ENCODE assay signal across 25 cellular contexts in the genomic region with DNA sequence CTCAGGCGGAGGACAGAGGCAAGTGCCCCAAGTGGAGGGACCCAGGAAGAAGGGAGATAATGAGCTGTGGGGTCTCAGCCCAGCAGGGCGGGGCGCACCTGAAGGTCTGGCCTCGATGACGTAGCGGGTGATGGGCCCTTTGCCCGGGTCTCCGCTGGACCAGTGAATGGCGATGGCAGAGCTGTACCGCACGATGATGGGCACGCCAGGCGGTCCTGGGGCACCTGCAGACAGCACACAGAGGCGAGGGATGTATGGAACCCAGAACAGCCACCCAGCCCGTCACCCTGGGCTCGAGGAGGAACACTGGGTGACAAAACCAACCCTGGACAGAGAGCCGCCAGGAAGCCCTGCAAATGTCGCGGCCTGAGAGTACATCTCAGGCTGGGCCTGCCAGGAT. TPM values are rescaled to one million over a fixed set of nuclear protein-coding genes. Genes with fewer than 3 reads are reported as not detected.
A peak's percentile ranks its signal among the peaks of the same experiment; 100 is the strongest.
DNase-seq lines count a peak whose midpoint lies in the region; ATAC-seq, FAIRE-seq and TF ChIP-seq lines count a peak whose summit lies in the region.
"Had no signal": no experiment of that assay in that cellular context is flagged by ENCODE, and none has a peak within 500 bp of the region (broad histone marks: within the 10 kb centered on the region; RNA-seq: fewer than 3 reads in every experiment).

No MANE protein-coding gene starts in this region.

- POLR2A ChIA-PET in HepG2 (lab: Yijun Ruan, JAX), result no interaction called here

- H3K27ac ChIP-seq in HepG2 (ENCODE audit: extremely low read length, insufficient read depth, low read length) (no peak overlapping the region), right lobe of liver (no peak overlapping the region), kidney (ENCODE audit: low read depth in 2 of 2, low read length in 2 of 2) (no peak overlapping the region), sigmoid colon (peak overlapping the region in 3 of 4 donors; percentile 86 to 87 (median 87))
- H3K27ac ChIP-seq: A549; BLaER1 treated with 17β-estradiol and CSF1 and Interleukin-3, amounts not matched to agents 10 nM and 100 nM; GM23248; SJSA1 had no signal

- H3K4me1 ChIP-seq in HepG2 (ENCODE audit: insufficient read depth, low read length) (peaks cover 36% of the 10 kb centered on the region), right lobe of liver (no peaks in the 10 kb centered on the region), kidney (ENCODE audit: control insufficient read depth in 1 of 2, insufficient read depth in 1 of 2, low read depth in 1 of 2, low read length in 2 of 2) (no peaks in the 10 kb centered on the region), sigmoid colon (peaks cover 0 to 55% (median 48%) of the 10 kb centered on the region in 4 donors)

- in situ Hi-C loops in HepG2 (cut with HindIII; ENCODE audit: extremely low pct_ligation_motif_present, low pct_unique_long_range_greater_than_20kb), result no loop called here

- no peak for TF ChIP-seq POLR2A in HepG2 (IDR thresholded peaks at IDR 0.05; ENCODE audit: insufficient read depth in 1 of 2, low read depth in 2 of 2, low read length in 2 of 2)
- TF ChIP-seq POLR2A in right lobe of liver (IDR thresholded peaks at IDR 0.05), result no peak
- no peak for TF ChIP-seq POLR2A in sigmoid colon (IDR thresholded peaks at IDR 0.05)

- no peaks in the 10 kb centered on the region for H3K9me3 ChIP-seq in HepG2 (ENCODE audit: low read length)
- H3K9me3 ChIP-seq in right lobe of liver, result no peaks in the 10 kb centered on the region
- no peaks in the 10 kb centered on the region for H3K9me3 ChIP-seq in kidney (ENCODE audit: control insufficient read depth in 1 of 2, low read length in 2 of 2)
- no peaks in the 10 kb centered on the region for H3K9me3 ChIP-seq in sigmoid colon
- H3K9me3 ChIP-seq: A549; BLaER1 treated with 17β-estradiol and CSF1 and Interleukin-3, amounts not matched to agents 10 nM and 100 nM; HAP-1; SJSA1 had no signal

- H3K36me3 ChIP-seq in HepG2 (replicated peaks in 1 of 2; ENCODE audit: control insufficient read depth in 1 of 2, insufficient read depth in 2 of 2, low read length in 2 of 2), result no peaks in the 10 kb centered on the region
- H3K36me3 ChIP-seq in right lobe of liver, result no peaks in the 10 kb centered on the region
- no peaks in the 10 kb centered on the region for H3K36me3 ChIP-seq in kidney (ENCODE audit: control insufficient read depth in 1 of 2, insufficient read depth in 2 of 2, low read length in 2 of 2)
- H3K36me3 ChIP-seq in sigmoid colon, result no peaks in the 10 kb centered on the region
- H3K36me3 ChIP-seq: HAP-1, SJSA1 had no signal

- FAIRE-seq in HepG2 (lab: Jason Lieb, UNC) (no peak), kidney (lab: Jason Lieb, UNC) (no peak)
- FAIRE-seq: A549, D721Med had no signal

- 75% methylated on average over 14 of the region's 19 CpGs for WGBS in HepG2 (ENCODE audit: low lambda C conversion rate)
- WGBS in right lobe of liver (ENCODE audit: insufficient coverage, low coverage, low lambda C conversion rate, missing lambda C conversion rate), result no CpG with 5 or more reads among the region's 19 CpGs
- WGBS in sigmoid colon, 2 donors, result 92 to 95% methylated on average over 19 of the region's 19 CpGs

- H3K4me2 ChIP-seq in HepG2 (ENCODE audit: low read depth, low read length), result no peak overlapping the region
- H3K4me2 ChIP-seq: A549; BLaER1 treated with 17β-estradiol and CSF1 and Interleukin-3, amounts not matched to agents 10 nM and 100 nM had no signal

- DNase-seq in HepG2 (ENCODE audit: low spot score) (no peak), right lobe of liver (no peak), kidney (peak; percentile 71), sigmoid colon (no peak), NCI-H510A treated with DMSO at 0.1 percent for 48 hours (lab: John Stamatoyannopoulos, UW) (no peak)
- DNase-seq: AML-193; CD4-positive, alpha-beta T cell; DMS53; GM23248; HFFc6; KBM-7; NCI-H1105 treated with DMSO at 0.1 percent for 48 hours; NCI-H2029; NCI-H446; NCI-H526; NCI-H82; NK-92 treated with Interleukin-12 subunit alpha and Interleukin-12 subunit beta, amount 100 ng/mL, for 24 hours; PC-3 had no signal

- TF ChIP-seq CTCF in HepG2 (CRISPR knock-in tag; IDR thresholded peaks at IDR 0.05) (no peak), right lobe of liver (IDR thresholded peaks at IDR 0.05) (no peak), kidney (IDR thresholded peaks at IDR 0.05; ENCODE audit: borderline replicate concordance, extremely low read depth, insufficient read depth) (no peak), sigmoid colon (IDR thresholded peaks at IDR 0.05) (no peak)

- H4K20me1 ChIP-seq in HepG2 (ENCODE audit: insufficient read depth, low read length), result no peaks in the 10 kb centered on the region

- no peak for ATAC-seq in HepG2
- no peak for ATAC-seq in right lobe of liver
- no peak for ATAC-seq in GM18498 (IDR thresholded peaks at IDR 0.05; ENCODE audit: unreplicated experiment)
- no peak for ATAC-seq in SK-N-SH treated with all-trans-retinoic acid at 6 μM for 48 hours
- ATAC-seq: A549, PC-3 had no signal

- no peaks in the 10 kb centered on the region for H3K79me2 ChIP-seq in HepG2 (ENCODE audit: insufficient read depth, low read length)

- no TSS peak for BruUV-seq in HepG2 (replicated peaks; lab: Mats Ljungman, UMichigan)

- CTCF ChIA-PET in HepG2 (lab: Yijun Ruan, JAX; ENCODE audit: low intra/inter-chr PET ratio, low total read pairs), result no interaction called here

- H3K9ac ChIP-seq in HepG2 (ENCODE audit: insufficient read depth, low read depth, low read length) (no peak overlapping the region), kidney (ENCODE audit: low read length in 2 of 2) (no peak overlapping the region)
- H3K9ac ChIP-seq: BLaER1 treated with 17β-estradiol and CSF1 and Interleukin-3, amounts not matched to agents 10 nM and 100 nM; GM23248 had no signal

- no peak overlapping the region for H2AFZ ChIP-seq in HepG2 (ENCODE audit: low read length)
- H2AFZ ChIP-seq: GM23248 had no signal

- intact Hi-C loops in HepG2 (cut with micrococcal nuclease; ENCODE audit: unreplicated experiment), result no loop called here
- intact Hi-C loops in right lobe of liver (cut with DNase I), result no loop called here
- intact Hi-C loops in kidney (cut with DNase I), result no loop called here
- intact Hi-C loops in sigmoid colon (cut with DNase I), result loop anchor here (2.0 kb wide), 1 partner anchor 45 kb away; a partner anchor contains a TSS

- H3K4me3 ChIP-seq in HepG2 (replicated peaks in 1 of 3; ENCODE audit: insufficient read depth in 1 of 3, low read depth in 2 of 3, low read length in 3 of 3), result no peak overlapping the region
- H3K4me3 ChIP-seq in right lobe of liver, result no peak overlapping the region
- no peak overlapping the region for H3K4me3 ChIP-seq in kidney (ENCODE audit: low read length in 2 of 2)
- H3K4me3 ChIP-seq in sigmoid colon, result no peak overlapping the region
- H3K4me3 ChIP-seq: A549; BLaER1 treated with 17β-estradiol and CSF1 and Interleukin-3, amounts not matched to agents 10 nM and 100 nM; GM23248; HAP-1; SJSA1 had no signal

- TF ChIP-seq RAD21 in HepG2 (CRISPR knock-in tag; IDR thresholded peaks at IDR 0.05), result no peak

- no peak for TF ChIP-seq EP300 in HepG2 (IDR thresholded peaks at IDR 0.05; ENCODE audit: low read depth in 2 of 2, low read length in 2 of 2)
- no peak for TF ChIP-seq EP300 in HepG2 (CRISPR knock-in tag; IDR thresholded peaks at IDR 0.05; ENCODE audit: borderline replicate concordance)
- no peak for TF ChIP-seq EP300 in sigmoid colon (IDR thresholded peaks at IDR 0.05)

- H3K27me3 ChIP-seq in HepG2 (ENCODE audit: control insufficient read depth in 1 of 2, insufficient read depth in 2 of 2, low read length in 2 of 2) (peaks cover 31 to 79% of the 10 kb centered on the region in 2 experiments), right lobe of liver (no peaks in the 10 kb centered on the region), sigmoid colon (no peaks in the 10 kb centered on the region)
- H3K27me3 ChIP-seq: BLaER1 treated with 17β-estradiol and CSF1 and Interleukin-3, amounts not matched to agents 10 nM and 100 nM; SJSA1 had no signal

TF ChIP-seq in HepG2, 621 proteins besides CTCF, POLR2A, EP300 and RAD21 (continues in another document):
- TF ChIP-seq SIX4 (CRISPR knock-in tag; IDR thresholded peaks at IDR 0.05), result no peak
- no peak for TF ChIP-seq ZIK1 (CRISPR knock-in tag; IDR thresholded peaks at IDR 0.05; ENCODE audit: borderline replicate concordance, low read depth)
- peak; percentile 53 for TF ChIP-seq CREB1 (IDR thresholded peaks at IDR 0.05)
- TF ChIP-seq CREB1 (CRISPR knock-in tag; IDR thresholded peaks at IDR 0.05), result no peak

RNA-seq across cellular contexts. Expression of a gene that starts 46.2 kb away (rescaled TPM):
- total RNA-seq in HepG2 (2016; rRNA removed; fragmentation: Illumina TruSeq; extraction: Trizol), result 54.0 and 55.0 TPM in 2 replicates
- total RNA-seq in HepG2 (2016; cell fraction: cytosol; rRNA removed; fragmentation: Illumina TruSeq; extraction: Trizol; ENCODE audit: low read depth), result 13.5 and 14.9 TPM in 2 replicates
- total RNA-seq in HepG2 (2016; cell fraction: insoluble cytoplasmic fraction; rRNA removed; fragmentation: Illumina TruSeq; extraction: Trizol), result 45.9 and 55.1 TPM in 2 replicates
- 45.7 and 51.9 TPM in 2 replicates for total RNA-seq in HepG2 (2016; cell fraction: membrane; rRNA removed; fragmentation: Illumina TruSeq; extraction: Trizol)
- 34.9 and 36.1 TPM in 2 replicates for total RNA-seq in HepG2 (2016; cell fraction: nucleus; rRNA removed; fragmentation: Illumina TruSeq; extraction: Trizol)
- 19.0 and 21.7 TPM in 2 replicates for polyA plus RNA-seq in HepG2 (2011; rRNA removed)
- polyA plus RNA-seq in HepG2 (2011; cell fraction: cytosol; rRNA removed), result 16.2 and 20.1 TPM in 2 replicates
- 18.6 and 24.3 TPM in 2 replicates for polyA plus RNA-seq in HepG2 (2011; cell fraction: nucleus; rRNA removed)
- polyA plus RNA-seq in HepG2 (2012), result 18.4 and 22.4 TPM in 2 replicates
- polyA plus RNA-seq in HepG2 (2016; cell fraction: cytosol; fragmentation: Illumina TruSeq; extraction: Trizol; ENCODE audit: low read depth), result 11.7 and 14.2 TPM in 2 replicates
- 58.7 and 66.8 TPM in 2 replicates for polyA plus RNA-seq in HepG2 (2016; cell fraction: insoluble cytoplasmic fraction; fragmentation: Illumina TruSeq; extraction: Trizol; ENCODE audit: low read depth)
- 37.7 and 41.8 TPM in 2 replicates for polyA plus RNA-seq in HepG2 (2016; cell fraction: membrane; fragmentation: Illumina TruSeq; extraction: Trizol; ENCODE audit: low read depth)
- 41.4 and 43.9 TPM in 2 replicates for polyA plus RNA-seq in HepG2 (2016; cell fraction: nucleus; fragmentation: Illumina TruSeq; extraction: Trizol; ENCODE audit: insufficient read depth, low read depth)
- 68.4 and 91.9 TPM in 2 replicates for polyA minus RNA-seq in HepG2 (2011; rRNA and poly(A)+ RNA removed; ENCODE audit: low replicate concordance)
- 25.3 and 26.4 TPM in 2 replicates for polyA minus RNA-seq in HepG2 (2011; cell fraction: cytosol; rRNA and poly(A)+ RNA removed)
- 32.3 and 36.9 TPM in 2 replicates for polyA minus RNA-seq in HepG2 (2011; cell fraction: nucleus; rRNA and poly(A)+ RNA removed)
- 10 to 100 TPM; 27.5 to 34.9 (median 30.9) TPM for total RNA-seq in right lobe of liver
- 76.9 TPM for total RNA-seq in kidney
- 26.2 TPM for polyA plus RNA-seq in kidney (ENCODE audit: insufficient read depth, low read depth, low replicate concordance)
- total RNA-seq in sigmoid colon, result 10 to 100 TPM; 68.1 to 87.6 (median 76.0) TPM
- polyA plus RNA-seq in sigmoid colon, result 10 to 100 TPM; 44.0 to 57.3 (median 46.2) TPM

Comparison
In these comparisons a context has a peak if more than half of its experiments do, and no peak if none do; other contexts are left out.
1. H3K27ac ChIP-seq: peak in sigmoid colon (3 of 4); none in HepG2 (single experiment), right lobe of liver (0 of 3) and kidney (0 of 2).